In the genomic region with DNA sequence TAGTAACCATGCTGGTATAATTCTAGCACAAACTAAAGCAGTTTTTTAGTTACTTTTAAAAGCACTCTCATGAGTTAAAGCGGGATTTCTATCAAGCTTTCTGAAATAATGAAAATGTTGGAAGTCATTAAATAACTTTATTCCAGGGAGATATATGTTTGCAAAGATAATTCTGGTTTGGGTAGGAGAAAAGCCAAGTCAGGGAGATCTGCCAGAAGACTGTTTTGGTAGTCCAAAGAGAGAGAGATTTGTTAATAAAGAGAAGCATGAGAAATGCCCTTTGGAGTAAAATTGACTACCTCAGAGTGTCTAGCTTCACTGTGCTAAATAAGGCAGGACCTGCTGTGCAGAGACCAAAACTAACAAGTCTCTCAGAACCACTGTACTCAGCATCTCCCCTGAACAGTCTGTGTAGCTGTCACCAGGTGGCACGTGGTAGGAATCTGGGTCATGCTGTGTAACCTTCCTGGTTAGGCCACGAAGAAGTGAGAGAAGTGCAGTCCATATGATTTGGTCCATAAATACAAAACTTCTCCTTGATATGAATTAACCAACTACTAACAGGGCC, we compare ENCODE assay signal across 8 cellular contexts. TPM values are rescaled to one million over a fixed set of nuclear protein-coding genes. Genes with fewer than 3 reads are reported as not detected.
DNase-seq lines count a peak whose midpoint lies in the region; ATAC-seq and TF ChIP-seq lines count a peak whose summit lies in the region.

No MANE protein-coding gene starts in this region.

- H2AFZ ChIP-seq in neural progenitor cell (replicated peaks), result no peak overlapping the region

- H3F3A ChIP-seq in neural progenitor cell (ENCODE audit: low read depth), result no peaks in the 10 kb centered on the region

- H3K27ac ChIP-seq in dorsolateral prefrontal cortex (peak overlapping the region in 46 of 59 donors; percentile 1 to 87 (median 58)), neural progenitor cell (no peak overlapping the region)

- no peaks in the 10 kb centered on the region for H3K9me3 Mint-ChIP-seq in neural progenitor cell

- H3K4me1 ChIP-seq in neural progenitor cell (peaks cover 11% of the 10 kb centered on the region), HAP-1 (peaks cover 14% of the 10 kb centered on the region)

- no peak overlapping the region for H3K4me2 ChIP-seq in neural progenitor cell

- H3K27me3 Mint-ChIP-seq in neural progenitor cell (ENCODE audit: insufficient read depth, low read depth), result peaks cover 12% of the 10 kb centered on the region

- no peak overlapping the region for H3K9ac ChIP-seq in neural progenitor cell

- H3K4me3 ChIP-seq in dorsolateral prefrontal cortex (peak overlapping the region in 14 of 59 donors; percentile 17 to 49 (median 30)), neural progenitor cell (no peak overlapping the region), HAP-1 (no peak overlapping the region)

- no peak for DNase-seq in activated CD4-positive, CD25-positive, alpha-beta regulatory T cell treated with anti-CD3 and anti-CD28 coated beads, Interleukin-2, amount 50 U/mL, for 72 hours
- DNase-seq in SK-MEL-5 (ENCODE audit: low read depth, low spot score) (peak; percentile 53), dorsolateral prefrontal cortex (peak in 1 of 10 donors; percentile 57), neural progenitor cell (ENCODE audit: low spot score) (no peak), NCI-H1048 (lab: John Stamatoyannopoulos, UW) (no peak), HAP-1 (ENCODE audit: low spot score in 2 of 2) (no peak)

- peaks cover 77% of the 10 kb centered on the region for H3K4me1 Mint-ChIP-seq in neural progenitor cell

- H3K27me3 ChIP-seq in dorsolateral prefrontal cortex, result no peaks in the 10 kb centered on the region
- no peaks in the 10 kb centered on the region for H3K27me3 ChIP-seq in neural progenitor cell
- H3K27me3 ChIP-seq in HAP-1 (ENCODE audit: low read depth), result no peaks in the 10 kb centered on the region

- H4K20me1 ChIP-seq in neural progenitor cell (ENCODE audit: low read depth), result no peaks in the 10 kb centered on the region

- no peaks in the 10 kb centered on the region for H3K79me2 ChIP-seq in neural progenitor cell (ENCODE audit: low read depth)

- H3K9me3 ChIP-seq in neural progenitor cell (ENCODE audit: low read depth) (no peaks in the 10 kb centered on the region), HAP-1 (no peaks in the 10 kb centered on the region)

- TF ChIP-seq CTCF in dorsolateral prefrontal cortex (IDR thresholded peaks at IDR 0.05 in 54 of 56, conservative IDR thresholded peaks at IDR 0.05 in 2 of 56; ENCODE audit: low read depth in 1 of 56, partially characterized antibody in 56 of 56), result no peak
- no peak for TF ChIP-seq CTCF in neural progenitor cell (IDR thresholded peaks at IDR 0.05)

- H3K4me3 Mint-ChIP-seq in neural progenitor cell, result peak overlapping the region; percentile 22

- in situ Hi-C loops in SK-MEL-5 (cut with HindIII; ENCODE audit: low pct_unique_long_range_greater_than_20kb, low sequenced_read_pairs), result no loop called here
- in situ Hi-C loops in HAP-1 (cut with MboI; ENCODE audit: low sequenced_read_pairs), result no loop called here

- intact Hi-C loops in dorsolateral prefrontal cortex (cut with DNase I), result no loop called here

- ATAC-seq in activated CD4-positive, CD25-positive, alpha-beta regulatory T cell treated with anti-CD3 and anti-CD28 coated beads, Interleukin-2, amount 50 U/mL, for 24 hours, result peak; percentile 71 to 74
- ATAC-seq in HG02678 (IDR thresholded peaks at IDR 0.05; ENCODE audit: unreplicated experiment), result peak; percentile 78

- H3K36me3 ChIP-seq in neural progenitor cell (no peaks in the 10 kb centered on the region), HAP-1 (replicated peaks) (no peaks in the 10 kb centered on the region)

- peak overlapping the region; percentile 85 for H3K27ac Mint-ChIP-seq in neural progenitor cell

- no peaks in the 10 kb centered on the region for H3K36me3 Mint-ChIP-seq in neural progenitor cell

RNA-seq across cellular contexts. Expression of a gene that starts 31.6 kb away (rescaled TPM):
- 18.5 and 22.7 TPM in 2 replicates for total RNA-seq in SK-MEL-5 (2014; rRNA removed; shearing (Covaris generic))
- polyA plus RNA-seq in SK-MEL-5 (2015; cell fraction: cytosol; rRNA removed), result 12.4 TPM in 2 replicates
- 10.5 and 13.5 TPM in 2 replicates for polyA plus RNA-seq in SK-MEL-5 (2015; cell fraction: nucleus; rRNA removed)
- total RNA-seq in dorsolateral prefrontal cortex, result 10 to 100 TPM; 10.8 to 33.7 (median 20.3) TPM
- total RNA-seq in neural progenitor cell (ENCODE audit: low replicate concordance), result 0.43 and 1.5 TPM in 2 replicates

RNA-seq across cellular contexts. Expression of a gene that starts 35.1 kb away (rescaled TPM):
- total RNA-seq in SK-MEL-5 (2014; rRNA removed; shearing (Covaris generic)), result 16.3 and 17.9 TPM in 2 replicates
- polyA plus RNA-seq in SK-MEL-5 (2015; cell fraction: cytosol; rRNA removed), result 8.0 and 9.2 TPM in 2 replicates
- 8.8 and 10.3 TPM in 2 replicates for polyA plus RNA-seq in SK-MEL-5 (2015; cell fraction: nucleus; rRNA removed)
- total RNA-seq in dorsolateral prefrontal cortex (10 to 100 TPM; 20.1 to 40.6 (median 31.1) TPM), neural progenitor cell (ENCODE audit: low replicate concordance) (23.8 and 38.3 TPM in 2 replicates)
